In genomic region chr6:158595223-158595622, GRCh38 we compare ENCODE assay signal across 10 cellular contexts. TPM values are rescaled to one million over a fixed set of nuclear protein-coding genes. Genes with fewer than 3 reads are reported as not detected.
DNase-seq lines count a peak whose midpoint lies in the region; ATAC-seq and TF ChIP-seq lines count a peak whose summit lies in the region.
"Had no signal": no experiment of that assay in that cellular context is flagged by ENCODE, and none has a peak within 500 bp of the region (broad histone marks: within the 10 kb centered on the region; RNA-seq: fewer than 3 reads in every experiment).

No MANE protein-coding gene starts in this region.

- H3K27me3 Mint-ChIP-seq in MCF 10A (ENCODE audit: insufficient read depth, unreplicated experiment) (no peaks in the 10 kb centered on the region), endodermal cell (ENCODE audit: insufficient read depth) (no peaks in the 10 kb centered on the region), type B pancreatic cell (no peaks in the 10 kb centered on the region)

- H3K4me1 ChIP-seq in breast epithelium (no peaks in the 10 kb centered on the region), endodermal cell (ENCODE audit: control insufficient read depth, insufficient read depth, low read length) (no peaks in the 10 kb centered on the region)

- intact Hi-C loops in MCF 10A (cut with micrococcal nuclease), result no loop called here
- intact Hi-C loops in breast epithelium (cut with DNase I; ENCODE audit: low total_unique reads), result no loop called here

- no TSS peak for BruUV-seq in MCF 10A (replicated peaks; lab: Mats Ljungman, UMichigan)

- H3K4me3 ChIP-seq in breast epithelium, result no peak overlapping the region
- no peak overlapping the region for H3K4me3 ChIP-seq in endodermal cell (ENCODE audit: low read length)

- POLR2A ChIA-PET in MCF 10A (lab: Yijun Ruan, JAX), result interaction anchor here (0.7 to 0.9 kb wide), 3 partner anchors 28 to 364 kb away, joined by 3 to 4 read pairs (median 3); no protein-coding TSS in a partner anchor

- DNase-seq in MCF 10A (ENCODE audit: unreplicated experiment), result no peak
- no peak for DNase-seq in breast epithelium (ENCODE audit: low spot score in 2 of 2)
- DNase-seq in NCI-H69 (lab: John Stamatoyannopoulos, UW), result peak; percentile 11
- DNase-seq in endodermal cell, result no peak
- no peak for DNase-seq in type B pancreatic cell (ENCODE audit: extremely low spot score, unreplicated experiment)
- DNase-seq in dedifferentiated amniotic fluid mesenchymal stem cell (ENCODE audit: extremely low spot score), result no peak
- no peak for DNase-seq in activated CD8-positive, alpha-beta memory T cell treated with anti-CD3 and anti-CD28 coated beads, Interleukin-2, amount 50 U/mL, for 48 hours
- DNase-seq: EL, mammary epithelial cell had no signal

- H3K9ac ChIP-seq in endodermal cell (ENCODE audit: extremely low read depth, low read length, poor library complexity, severe bottlenecking), result no peak overlapping the region

- no peak overlapping the region for H3K27ac Mint-ChIP-seq in MCF 10A (ENCODE audit: low read depth, unreplicated experiment)
- H3K27ac Mint-ChIP-seq in endodermal cell, result no peak overlapping the region
- H3K27ac Mint-ChIP-seq in type B pancreatic cell, result no peak overlapping the region

- WGBS in endodermal cell (ENCODE audit: insufficient coverage in 1 of 2, insufficient read length in 1 of 2), 2 experiments, result 95 to 100% methylated on average over 5 of the region's 5 CpGs

- H3K4me1 Mint-ChIP-seq in MCF 10A (ENCODE audit: insufficient read depth, unreplicated experiment), result no peaks in the 10 kb centered on the region
- H3K4me1 Mint-ChIP-seq in endodermal cell, result no peaks in the 10 kb centered on the region
- no peaks in the 10 kb centered on the region for H3K4me1 Mint-ChIP-seq in type B pancreatic cell (ENCODE audit: unreplicated experiment)

- H3K9me3 ChIP-seq in breast epithelium, result no peaks in the 10 kb centered on the region
- H3K9me3 ChIP-seq in endodermal cell (ENCODE audit: control insufficient read depth, low read length), result no peaks in the 10 kb centered on the region

- H3K9me3 Mint-ChIP-seq in MCF 10A (ENCODE audit: unreplicated experiment) (no peaks in the 10 kb centered on the region), endodermal cell (no peaks in the 10 kb centered on the region), type B pancreatic cell (no peaks in the 10 kb centered on the region)

- TF ChIP-seq CTCF in MCF 10A (IDR thresholded peaks at IDR 0.05; ENCODE audit: unreplicated experiment) (peak; percentile 19), breast epithelium (IDR thresholded peaks at IDR 0.05) (no peak), endodermal cell (conservative IDR thresholded peaks at IDR 0.05) (peak; percentile 42), type B pancreatic cell (conservative IDR thresholded peaks at IDR 0.05) (peak; percentile 57)

- no peak overlapping the region for H3K27ac ChIP-seq in breast epithelium
- no peak overlapping the region for H3K27ac ChIP-seq in endodermal cell (ENCODE audit: low read depth, low read length)

- H3K27me3 ChIP-seq in breast epithelium, result no peaks in the 10 kb centered on the region
- no peaks in the 10 kb centered on the region for H3K27me3 ChIP-seq in endodermal cell (ENCODE audit: control insufficient read depth, insufficient read depth, low read length, poor library complexity, severe bottlenecking)

- no peak overlapping the region for H3K4me3 Mint-ChIP-seq in MCF 10A (ENCODE audit: unreplicated experiment)
- no peak overlapping the region for H3K4me3 Mint-ChIP-seq in endodermal cell
- no peak overlapping the region for H3K4me3 Mint-ChIP-seq in type B pancreatic cell

- peaks cover 71% of the 10 kb centered on the region for H3K36me3 Mint-ChIP-seq in MCF 10A (ENCODE audit: insufficient read depth, unreplicated experiment)
- peaks cover 75% of the 10 kb centered on the region for H3K36me3 Mint-ChIP-seq in endodermal cell (ENCODE audit: low read depth)
- H3K36me3 Mint-ChIP-seq in type B pancreatic cell, result peaks cover 22% of the 10 kb centered on the region

- ATAC-seq in HG02759 (IDR thresholded peaks at IDR 0.05; ENCODE audit: unreplicated experiment), result no peak

- CTCF ChIA-PET in MCF 10A (lab: Yijun Ruan, JAX), result interaction anchor here (1.0 kb wide), 2 partner anchors 64 to 381 kb away, joined by 3 read pairs; no protein-coding TSS in a partner anchor

- no peak for TF ChIP-seq POLR2A in breast epithelium (IDR thresholded peaks at IDR 0.05)

- H3K36me3 ChIP-seq in breast epithelium (peaks cover 3% of the 10 kb centered on the region), endodermal cell (ENCODE audit: control insufficient read depth, insufficient read depth, low read length) (peaks cover 68% of the 10 kb centered on the region)

RNA-seq across cellular contexts. Expression of gene TMEM181, which starts 35.3 kb away (rescaled TPM):
- total RNA-seq in MCF 10A (2022), result 25.3 and 28.8 TPM in 2 replicates
- total RNA-seq in breast epithelium, result 10 to 100 TPM; 17.0 to 29.3 (median 28.5) TPM
- total RNA-seq in endodermal cell, result 10 to 100 TPM; 21.2 to 21.8 TPM
- polyA plus RNA-seq in endodermal cell (2013, experiment 1 of 2), result 20.7 TPM
- 18.7 TPM for polyA plus RNA-seq in endodermal cell (2013, experiment 2 of 2)
- 26.3 and 26.5 TPM in 2 replicates for total RNA-seq in type B pancreatic cell (ENCODE audit: low replicate concordance)

RNA-seq across cellular contexts. Expression of gene DYNLT1, which starts 49.3 kb away (rescaled TPM):
- total RNA-seq in MCF 10A (2022) (122 and 156 TPM in 2 replicates), breast epithelium (10 to 100 TPM; 48.2 to 76.1 (median 73.4) TPM), endodermal cell (100 to 1,000 TPM; 112 to 148 TPM), type B pancreatic cell (ENCODE audit: low replicate concordance) (138 and 149 TPM in 2 replicates)
- polyA plus RNA-seq in endodermal cell (2013, experiment 1 of 2), result 172 TPM
- polyA plus RNA-seq in endodermal cell (2013, experiment 2 of 2), result 168 TPM

RNA-seq across cellular contexts. Expression of gene SYTL3, which starts 54.6 kb away (rescaled TPM):
- 0.65 and 0.83 TPM in 2 replicates for total RNA-seq in MCF 10A (2022)
- total RNA-seq in breast epithelium, result 1 to 10 TPM; 5.2 to 8.0 (median 7.5) TPM
- total RNA-seq in endodermal cell, result under 1 TPM; 0.58 to 0.79 TPM
- polyA plus RNA-seq in endodermal cell (2013, experiment 1 of 2), result 0.46 TPM
- polyA plus RNA-seq in endodermal cell (2013, experiment 2 of 2), result 0.50 TPM
- total RNA-seq in type B pancreatic cell (ENCODE audit: low replicate concordance), result 2.2 and 2.8 TPM in 2 replicates

Comparison
In these comparisons a context has a peak if more than half of its experiments do, and no peak if none do; other contexts are left out.
1. CTCF ChIP-seq: peak in MCF 10A (single experiment), endodermal cell (single experiment) and type B pancreatic cell (single experiment); none in breast epithelium (0 of 3).